In the genomic region with DNA sequence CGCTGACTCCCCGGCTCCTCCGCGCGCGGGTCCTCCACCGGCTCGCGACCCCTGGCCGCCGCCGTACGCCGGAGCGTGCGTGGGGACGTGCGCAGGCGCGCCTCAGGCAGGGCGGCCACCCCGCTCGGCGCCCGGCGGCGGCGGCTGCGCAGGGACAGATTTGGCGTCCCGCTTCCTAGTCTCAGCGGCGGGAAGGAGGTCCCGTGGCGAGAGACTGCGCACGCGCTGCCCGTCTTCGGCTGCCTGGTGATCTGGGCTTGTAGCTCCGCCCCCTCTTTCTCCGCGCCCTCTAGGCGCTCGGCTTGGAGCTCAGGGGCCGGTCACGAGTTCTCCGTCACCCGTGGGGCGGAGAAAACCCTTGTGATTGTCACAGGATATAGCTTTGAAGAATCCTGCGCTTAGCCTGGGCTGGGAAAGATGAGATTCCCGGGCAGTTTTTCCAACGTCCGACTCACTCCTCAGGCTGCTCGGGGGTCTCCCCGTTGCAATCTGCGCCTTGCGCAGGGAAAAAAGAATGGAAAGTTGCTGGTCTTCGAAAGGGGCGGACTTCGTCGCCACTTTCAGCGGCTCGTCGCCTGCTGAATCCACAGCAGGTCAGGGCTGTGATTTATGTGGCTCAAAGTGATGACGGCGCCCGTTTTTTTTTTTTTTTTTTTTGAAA, we compare ENCODE assay signal across 8 cellular contexts. TPM values are rescaled to one million over a fixed set of nuclear protein-coding genes. Genes with fewer than 3 reads are reported as not detected.
A peak's percentile ranks its signal among the peaks of the same experiment; 100 is the strongest.
DNase-seq lines count a peak whose midpoint lies in the region; ATAC-seq and TF ChIP-seq lines count a peak whose summit lies in the region.

A gene with protein sequence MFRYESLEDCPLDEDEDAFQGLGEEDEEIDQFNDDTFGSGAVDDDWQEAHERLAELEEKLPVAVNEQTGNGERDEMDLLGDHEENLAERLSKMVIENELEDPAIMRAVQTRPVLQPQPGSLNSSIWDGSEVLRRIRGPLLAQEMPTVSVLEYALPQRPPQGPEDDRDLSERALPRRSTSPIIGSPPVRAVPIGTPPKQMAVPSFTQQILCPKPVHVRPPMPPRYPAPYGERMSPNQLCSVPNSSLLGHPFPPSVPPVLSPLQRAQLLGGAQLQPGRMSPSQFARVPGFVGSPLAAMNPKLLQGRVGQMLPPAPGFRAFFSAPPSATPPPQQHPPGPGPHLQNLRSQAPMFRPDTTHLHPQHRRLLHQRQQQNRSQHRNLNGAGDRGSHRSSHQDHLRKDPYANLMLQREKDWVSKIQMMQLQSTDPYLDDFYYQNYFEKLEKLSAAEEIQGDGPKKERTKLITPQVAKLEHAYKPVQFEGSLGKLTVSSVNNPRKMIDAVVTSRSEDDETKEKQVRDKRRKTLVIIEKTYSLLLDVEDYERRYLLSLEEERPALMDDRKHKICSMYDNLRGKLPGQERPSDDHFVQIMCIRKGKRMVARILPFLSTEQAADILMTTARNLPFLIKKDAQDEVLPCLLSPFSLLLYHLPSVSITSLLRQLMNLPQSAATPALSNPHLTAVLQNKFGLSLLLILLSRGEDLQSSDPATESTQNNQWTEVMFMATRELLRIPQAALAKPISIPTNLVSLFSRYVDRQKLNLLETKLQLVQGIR (minus strand): TSS at position 88 of the 661 bp plus-strand sequence. CDS start 142 bp downstream, outside the sequence.

- H3K9me3 ChIP-seq in RWPE2 (ENCODE audit: severe bottlenecking), result no peaks in the 10 kb centered on the region

- peak within 1 kb of the TSS; percentile 88 for H3K4me3 ChIP-seq in RWPE2 (ENCODE audit: severe bottlenecking)
- H3K4me3 ChIP-seq in fibroblast of mammary gland (ENCODE audit: control insufficient read depth, low read depth, low read length), result peak within 1 kb of the TSS; percentile 81

- peaks cover 33% of the 10 kb centered on the region for H3K36me3 ChIP-seq in RWPE2 (ENCODE audit: low read depth)

- H3K4me3 Mint-ChIP-seq in activated T-helper 2 cell treated with anti-CD3 and anti-CD28 coated beads, Interferon-gamma antibody, Interleukin-2, Interleukin-4, amounts not matched to agents 10 μg/mL and 5 μg/mL and 100 μg/mL, durations not matched to agents 14 hours and 24 hours and 36 hours (ENCODE audit: low read depth), result peak within 1 kb of the TSS; percentile 97
- peak within 1 kb of the TSS; percentile 96 to 99 (median 97) for H3K4me3 Mint-ChIP-seq in naive thymus-derived CD8-positive, alpha-beta T cell

- H3K9me3 Mint-ChIP-seq in activated T-helper 2 cell treated with anti-CD3 and anti-CD28 coated beads, Interferon-gamma antibody, Interleukin-2, Interleukin-4, amounts not matched to agents 10 μg/mL and 5 μg/mL and 100 μg/mL, durations not matched to agents 14 hours and 24 hours and 36 hours, result no peaks in the 10 kb centered on the region
- no peaks in the 10 kb centered on the region for H3K9me3 Mint-ChIP-seq in naive thymus-derived CD8-positive, alpha-beta T cell

- H3K4me1 ChIP-seq in RWPE2 (ENCODE audit: insufficient read depth, poor library complexity, severe bottlenecking), result peaks cover 14% of the 10 kb centered on the region

- peak; percentile 90 for ATAC-seq in RWPE2 (ENCODE audit: low read depth)
- peak; percentile 91 for ATAC-seq in naive thymus-derived CD8-positive, alpha-beta T cell

- H3K4me1 Mint-ChIP-seq in activated T-helper 2 cell treated with anti-CD3 and anti-CD28 coated beads, Interferon-gamma antibody, Interleukin-2, Interleukin-4, amounts not matched to agents 10 μg/mL and 5 μg/mL and 100 μg/mL, durations not matched to agents 14 hours and 24 hours and 36 hours (ENCODE audit: low read depth), result peaks cover 36% of the 10 kb centered on the region
- H3K4me1 Mint-ChIP-seq in naive thymus-derived CD8-positive, alpha-beta T cell, result peaks cover 18 to 44% (median 42%) of the 10 kb centered on the region in 4 donors

- no peaks in the 10 kb centered on the region for H3K27me3 ChIP-seq in RWPE2 (ENCODE audit: insufficient read depth, poor library complexity, severe bottlenecking)

- peaks cover 37% of the 10 kb centered on the region for H3K36me3 Mint-ChIP-seq in activated T-helper 2 cell treated with anti-CD3 and anti-CD28 coated beads, Interferon-gamma antibody, Interleukin-2, Interleukin-4, amounts not matched to agents 10 μg/mL and 5 μg/mL and 100 μg/mL, durations not matched to agents 14 hours and 24 hours and 36 hours (ENCODE audit: low read depth)
- peaks cover 0 to 33% (median 4%) of the 10 kb centered on the region in 3 donors for H3K36me3 Mint-ChIP-seq in naive thymus-derived CD8-positive, alpha-beta T cell

- H3K27me3 Mint-ChIP-seq in activated T-helper 2 cell treated with anti-CD3 and anti-CD28 coated beads, Interferon-gamma antibody, Interleukin-2, Interleukin-4, amounts not matched to agents 10 μg/mL and 5 μg/mL and 100 μg/mL, durations not matched to agents 14 hours and 24 hours and 36 hours (ENCODE audit: low read depth), result no peaks in the 10 kb centered on the region
- H3K27me3 Mint-ChIP-seq in naive thymus-derived CD8-positive, alpha-beta T cell, result no peaks in the 10 kb centered on the region

- DNase-seq in EH (ENCODE audit: low read depth) (peak; percentile 99), H4 (ENCODE audit: low spot score) (peak; percentile 97), LoVo (ENCODE audit: low spot score) (peak; percentile 99), RWPE2 (ENCODE audit: low spot score) (peak; percentile 98), fibroblast of mammary gland (ENCODE audit: low read depth) (peak; percentile 98)
- DNase-seq in activated T-helper 2 cell treated with anti-CD3 and anti-CD28 coated beads, Interferon-gamma antibody, Interleukin-2, Interleukin-4, amounts not matched to agents 10 μg/mL and 5 μg/mL and 100 μg/mL, durations not matched to agents 14 hours and 24 hours and 36 hours (ENCODE audit: low spot score), result peak; percentile 99
- DNase-seq in naive thymus-derived CD8-positive, alpha-beta T cell, result peak; percentile 98 to 100 (median 99)
- DNase-seq in stimulated activated naive CD4-positive, alpha-beta T cell (lab: John Stamatoyannopoulos, UW), result peak; percentile 95 to 99 (median 99)

- peak within 1 kb of the TSS; percentile 76 for H3K27ac ChIP-seq in RWPE2 (ENCODE audit: poor library complexity, severe bottlenecking)

- POLR2A ChIA-PET in naive thymus-derived CD8-positive, alpha-beta T cell (lab: Charles Lee), result interaction anchor here (0.6 to 2.7 kb wide), 21 partner anchors 9 to 1094 kb away, joined by 3 to 96 read pairs (median 5); partner anchors contain the start of genes LPXN, MRPL16, OSBP and STX3

- TF ChIP-seq CTCF in RWPE2 (IDR thresholded peaks at IDR 0.05; ENCODE audit: poor library complexity, severe bottlenecking) (no peak), fibroblast of mammary gland (conservative IDR thresholded peaks at IDR 0.05; ENCODE audit: control insufficient read depth, insufficient read depth, low read depth, low read length) (no peak)

- intact Hi-C loops in activated T-helper 2 cell treated with anti-CD3 and anti-CD28 coated beads, Interferon-gamma antibody, Interleukin-2, Interleukin-4, amounts not matched to agents 10 μg/mL and 5 μg/mL and 100 μg/mL, durations not matched to agents 14 hours and 24 hours and 36 hours (cut with micrococcal nuclease), result loop anchor here (1.0 to 2.0 kb wide), 6 partner anchors 53 to 1090 kb away; partner anchors contain the start of genes MRPL16, STX3 and ZFP91

- peak within 1 kb of the TSS; percentile 98 for H3K27ac Mint-ChIP-seq in activated T-helper 2 cell treated with anti-CD3 and anti-CD28 coated beads, Interferon-gamma antibody, Interleukin-2, Interleukin-4, amounts not matched to agents 10 μg/mL and 5 μg/mL and 100 μg/mL, durations not matched to agents 14 hours and 24 hours and 36 hours
- H3K27ac Mint-ChIP-seq in naive thymus-derived CD8-positive, alpha-beta T cell, result peak within 1 kb of the TSS; percentile 96 to 100 (median 100)

RNA-seq across cellular contexts. Expression of the gene that starts here (rescaled TPM):
- total RNA-seq in H4 (2014; rRNA removed; shearing (Covaris generic)), result 12.8 and 19.0 TPM in 2 replicates
- 69.0 and 71.2 TPM in 2 replicates for total RNA-seq in activated T-helper 2 cell treated with anti-CD3 and anti-CD28 coated beads, Interferon-gamma antibody, Interleukin-2, Interleukin-4, amounts not matched to agents 10 μg/mL and 5 μg/mL and 100 μg/mL, durations not matched to agents 14 hours and 24 hours and 36 hours
- total RNA-seq in naive thymus-derived CD8-positive, alpha-beta T cell, result 10 to 100 TPM; 40.5 to 40.7 TPM
- 1 to 10 TPM; 3.2 to 8.2 (median 3.8) TPM for polyA plus RNA-seq in naive thymus-derived CD8-positive, alpha-beta T cell

Comparison
In these comparisons a context has a peak if more than half of its experiments do, and no peak if none do; other contexts are left out.
1. Peak in every context shown above with its lines: DNase-seq, ATAC-seq, H3K4me3 ChIP-seq and H3K27ac ChIP-seq.